In the genomic region with DNA sequence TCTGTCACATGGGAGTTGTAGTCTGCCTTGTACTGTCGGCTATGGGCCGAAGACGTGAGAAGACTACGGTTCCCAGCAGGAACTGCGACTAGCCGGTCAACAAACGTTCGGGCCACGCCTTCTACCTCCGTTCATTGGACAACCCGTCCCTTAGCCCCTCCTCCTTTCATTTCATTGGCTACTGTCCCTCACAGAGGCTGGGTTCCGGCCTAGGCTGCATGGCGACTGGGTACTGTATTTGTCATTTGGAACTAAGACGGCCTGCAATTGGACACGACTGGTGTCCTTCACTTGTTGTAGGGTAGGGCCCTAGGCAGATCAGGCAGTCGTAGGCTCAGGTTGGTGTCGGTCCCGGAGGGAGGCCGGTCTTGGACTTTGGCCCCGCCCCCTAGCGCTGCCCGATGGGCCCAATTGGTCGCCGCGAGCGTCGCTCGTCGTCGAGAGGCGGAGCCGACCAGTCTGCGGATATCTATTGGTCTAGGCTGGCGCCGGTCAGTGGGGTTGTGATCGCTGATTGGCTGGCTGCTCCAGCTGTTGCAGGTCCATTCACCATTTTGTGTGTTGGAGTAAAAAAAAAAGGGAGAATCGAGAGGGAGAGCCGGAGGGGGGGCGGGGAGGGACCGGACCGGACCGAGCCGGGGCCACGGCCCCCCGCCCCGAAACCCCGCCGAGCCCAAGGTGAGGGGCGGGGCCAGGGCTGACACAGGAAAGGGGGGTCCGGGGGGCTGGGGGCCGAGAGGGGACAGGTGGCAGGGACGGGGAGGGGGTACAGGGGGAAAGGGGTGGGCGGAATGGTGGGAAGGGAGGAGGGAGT, we compare ENCODE assay signal across 8 cellular contexts. TPM values are rescaled to one million over a fixed set of nuclear protein-coding genes. Genes with fewer than 3 reads are reported as not detected.
A peak's percentile ranks its signal among the peaks of the same experiment; 100 is the strongest.
DNase-seq lines count a peak whose midpoint lies in the region; ATAC-seq and TF ChIP-seq lines count a peak whose summit lies in the region.

Gene CIC (plus strand): TSS at position 549 of the 814 bp plus-strand sequence. CDS start 2,532 bp downstream, outside the sequence.

- peaks cover 27% of the 10 kb centered on the region for H3K4me1 Mint-ChIP-seq in GM23338

- peaks cover 8% of the 10 kb centered on the region; the same call in 1 of the 2 replicates for H3K27me3 ChIP-seq in GM23338 (ENCODE audit: insufficient read depth)
- H3K27me3 ChIP-seq in mucosa of stomach (ENCODE audit: control insufficient read depth, insufficient read depth, low read length): no peaks in the 10 kb centered on the region

- H3K27me3 Mint-ChIP-seq in GM23338 (ENCODE audit: insufficient read depth, low read depth, poor library complexity): peaks cover 4% of the 10 kb centered on the region

- 0 out of 2 replicates have a peak, but pooled peaks cover 6% of the 10 kb centered on the region for H3K79me2 ChIP-seq in GM23338 (replicated peaks; ENCODE audit: insufficient read depth)

- no peaks in the 10 kb centered on the region for H4K20me1 ChIP-seq in GM23338 (replicated peaks; ENCODE audit: insufficient read depth)

- DNase-seq in DMS53 treated with DMSO at 0.1 percent for 48 hours (lab: John Stamatoyannopoulos, UW; ENCODE audit: unreplicated experiment) (peak; percentile 100), GM23338 (ENCODE audit: low spot score) (peak; percentile 100), Kasumi-1 (lab: John Stamatoyannopoulos, UW) (peak; percentile 100), RKO (ENCODE audit: low spot score) (peak; percentile 100), activated T-helper 1 cell treated with Interleukin-2 at 50 U/mL for 16 hours (ENCODE audit: low read depth) (peak; percentile 98)
- DNase-seq in stimulated activated CD8-positive, alpha-beta memory T cell treated with anti-CD3 and anti-CD28 coated beads, Interleukin-7, amount 100 ng/mL, for 1 hour (ENCODE audit: low read depth in 2 of 2): peak; percentile 96 to 97

- no peak within 1 kb of the TSS; the same call in 2 of the 3 replicates for H3K4me3 Mint-ChIP-seq in GM23338

- no peak within 1 kb of the TSS; the same call in 1 of the 2 replicates for H2AFZ ChIP-seq in GM23338

- H3K9me3 Mint-ChIP-seq in GM23338: no peaks in the 10 kb centered on the region

- peaks cover 4% of the 10 kb centered on the region; the same call in 1 of the 2 replicates for H3F3A ChIP-seq in GM23338 (replicated peaks; ENCODE audit: low read depth)

- H3K27ac ChIP-seq in GM23338 (ENCODE audit: low read depth): peak within 1 kb of the TSS; percentile 93

- no peak for TF ChIP-seq CTCF in GM23338 (conservative IDR thresholded peaks at IDR 0.05; ENCODE audit: low read depth in 2 of 2)

- ATAC-seq in GM23338 (peak; percentile 93), esophagus mucosa (peak; percentile 89)

- H3K36me3 ChIP-seq in GM23338 (ENCODE audit: insufficient read depth) (no peaks in the 10 kb centered on the region), mucosa of stomach (ENCODE audit: control insufficient read depth, insufficient read depth, low read length) (no peaks in the 10 kb centered on the region)

- H3K4me3 ChIP-seq in GM23338 (peak within 1 kb of the TSS; percentile 60), mucosa of stomach (ENCODE audit: low read length) (peak within 1 kb of the TSS; percentile 87)

- peaks cover 6% of the 10 kb centered on the region; the same call in 1 of the 3 replicates for H3K36me3 Mint-ChIP-seq in GM23338 (ENCODE audit: low read depth)

- H3K9ac ChIP-seq in mucosa of stomach (ENCODE audit: low read length): peak within 1 kb of the TSS; percentile 99

- peak within 1 kb of the TSS; percentile 93 for H3K4me2 ChIP-seq in GM23338

- no peaks in the 10 kb centered on the region for H3K9me2 ChIP-seq in GM23338 (ENCODE audit: insufficient read depth)

- H3K4me1 ChIP-seq in GM23338 (ENCODE audit: insufficient read depth): peaks cover 9% of the 10 kb centered on the region; the same call in 1 of the 2 replicates
- peaks cover 20% of the 10 kb centered on the region for H3K4me1 ChIP-seq in mucosa of stomach (ENCODE audit: control insufficient read depth, insufficient read depth, low read length)

- peak within 1 kb of the TSS; percentile 75 for H3K27ac Mint-ChIP-seq in GM23338

- H3K9me3 ChIP-seq in mucosa of stomach (ENCODE audit: control insufficient read depth, low read length): no peaks in the 10 kb centered on the region

TF ChIP-seq in GM23338, 12 proteins besides CTCF, POLR2A, EP300 and RAD21:
- TF ChIP-seq EZH2 (IDR thresholded peaks at IDR 0.05; ENCODE audit: low read depth, unreplicated experiment): no peak
- no peak for TF ChIP-seq ZNF114 (CRISPR knock-in tag; IDR thresholded peaks at IDR 0.05)
- TF ChIP-seq CREB1 (CRISPR knock-in tag; IDR thresholded peaks at IDR 0.05; ENCODE audit: low read depth): peak; percentile 76
- no peak for TF ChIP-seq EZH2phosphoT487 (IDR thresholded peaks at IDR 0.05; ENCODE audit: unreplicated experiment)
- TF ChIP-seq ETS1 (IDR thresholded peaks at IDR 0.05): peak; percentile 91

RNA-seq across cellular contexts. Expression of gene CIC, which starts in this region (rescaled TPM):
- total RNA-seq in GM23338 (2014; rRNA removed; shearing (Covaris generic)): 31.8 and 42.0 TPM in 2 replicates
- 13.2 and 13.9 TPM in 2 replicates for polyA plus RNA-seq in GM23338 (2016; fragmentation: Nextera tagmentation; extraction: Ambion mirVana)
- 31.4 TPM for total RNA-seq in esophagus mucosa

Comparison
In these comparisons a context has a peak if more than half of its experiments do, and no peak if none do; other contexts are left out.
1. Peak in every context shown above with its lines: DNase-seq, ATAC-seq, H3K4me3 ChIP-seq and H3K27ac ChIP-seq.